1 cellular context compared by ENCODE assay signal in the genomic region with DNA sequence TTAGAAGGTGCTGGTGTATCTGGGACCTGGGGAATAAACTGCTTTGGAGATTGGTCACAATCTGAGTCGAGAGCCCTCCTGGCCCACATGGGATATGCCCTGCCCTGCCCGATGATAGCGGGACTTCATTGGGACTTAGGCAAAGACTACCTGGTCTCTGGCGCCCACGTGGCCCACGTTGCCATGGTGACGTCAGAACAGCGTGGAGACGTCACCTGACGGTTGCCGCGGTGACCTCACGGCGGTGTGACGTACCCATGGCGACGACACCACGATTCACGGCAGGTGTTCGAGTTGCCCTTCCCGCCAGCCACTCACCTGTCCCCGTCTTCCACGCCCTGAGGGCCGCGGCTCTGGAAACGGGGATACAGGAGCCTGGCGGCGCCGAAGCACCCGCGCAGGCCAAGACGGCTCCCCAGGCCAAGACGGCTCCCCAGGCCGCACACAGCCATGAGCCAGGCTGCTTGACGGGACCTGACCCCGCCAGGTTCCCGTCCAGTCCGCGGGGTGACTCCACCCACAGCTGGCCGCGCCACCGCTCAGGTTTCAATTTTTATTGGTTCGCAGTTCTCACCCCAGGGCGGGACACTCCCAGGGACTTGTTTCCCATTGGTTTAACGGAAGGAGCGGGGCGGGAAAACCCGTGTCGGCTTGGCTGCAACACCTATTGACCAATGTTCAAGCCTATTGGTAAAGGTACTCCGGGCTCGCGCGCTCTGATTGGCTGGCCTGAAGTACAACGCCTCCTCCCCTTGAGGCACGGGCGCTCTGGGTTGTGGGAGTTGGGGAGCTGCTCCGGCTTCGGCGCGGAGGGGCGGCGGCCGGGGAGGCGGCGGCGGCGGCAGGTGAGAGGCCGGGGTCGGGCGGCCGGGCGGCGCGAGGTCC.
A peak's percentile ranks its signal among the peaks of the same experiment; 100 is the strongest.
TF ChIP-seq lines count a peak whose summit lies in the region.

A gene (minus strand): TSS at position 476 of the 885 bp plus-strand sequence. CDS start 24 bp downstream, at position 452.
A gene (plus strand): TSS at position 766 of the 885 bp plus-strand sequence. CDS start 1,029 bp downstream, outside the sequence.

TF ChIP-seq in HepG2, 621 proteins besides CTCF, POLR2A, EP300 and RAD21 (continued from another document and continues in another):
- TF ChIP-seq, protein P1, sequence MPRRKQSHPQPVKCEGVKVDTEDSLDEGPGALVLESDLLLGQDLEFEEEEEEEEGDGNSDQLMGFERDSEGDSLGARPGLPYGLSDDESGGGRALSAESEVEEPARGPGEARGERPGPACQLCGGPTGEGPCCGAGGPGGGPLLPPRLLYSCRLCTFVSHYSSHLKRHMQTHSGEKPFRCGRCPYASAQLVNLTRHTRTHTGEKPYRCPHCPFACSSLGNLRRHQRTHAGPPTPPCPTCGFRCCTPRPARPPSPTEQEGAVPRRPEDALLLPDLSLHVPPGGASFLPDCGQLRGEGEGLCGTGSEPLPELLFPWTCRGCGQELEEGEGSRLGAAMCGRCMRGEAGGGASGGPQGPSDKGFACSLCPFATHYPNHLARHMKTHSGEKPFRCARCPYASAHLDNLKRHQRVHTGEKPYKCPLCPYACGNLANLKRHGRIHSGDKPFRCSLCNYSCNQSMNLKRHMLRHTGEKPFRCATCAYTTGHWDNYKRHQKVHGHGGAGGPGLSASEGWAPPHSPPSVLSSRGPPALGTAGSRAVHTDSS (CRISPR knock-in tag; conservative IDR thresholded peaks at IDR 0.05): 0 out of 2 replicates have a peak, but pooled peaks have one; percentile 90
- TF ChIP-seq FLYWCH1 (CRISPR knock-in tag; IDR thresholded peaks at IDR 0.05): no peak
- 0 out of 2 replicates have a peak, but pooled peaks have one; percentile 69 for TF ChIP-seq ZFP36L2 (CRISPR knock-in tag; IDR thresholded peaks at IDR 0.05)
- TF ChIP-seq ZNF678 (CRISPR knock-in tag; IDR thresholded peaks at IDR 0.05): no peak
- TF ChIP-seq HOXA5 (CRISPR knock-in tag; IDR thresholded peaks at IDR 0.05): peak; percentile 78; the same call in 1 of the 2 replicates
- no peak for TF ChIP-seq NCOA5 (CRISPR knock-in tag; IDR thresholded peaks at IDR 0.05)
- peak; percentile 98 for TF ChIP-seq CREM (IDR thresholded peaks at IDR 0.05)
- TF ChIP-seq CREM (CRISPR knock-in tag; IDR thresholded peaks at IDR 0.05): peak; percentile 93
- TF ChIP-seq SMAD3 (CRISPR knock-in tag; IDR thresholded peaks at IDR 0.05): peak; percentile 86; the same call in 1 of the 2 replicates
- 0 out of 2 replicates have a peak, but pooled peaks have one; percentile 62 for TF ChIP-seq ZNF713 (CRISPR knock-in tag; IDR thresholded peaks at IDR 0.05)
- peak; percentile 80 for TF ChIP-seq MEIS2 (CRISPR knock-in tag; IDR thresholded peaks at IDR 0.05)
- TF ChIP-seq, protein P2, sequence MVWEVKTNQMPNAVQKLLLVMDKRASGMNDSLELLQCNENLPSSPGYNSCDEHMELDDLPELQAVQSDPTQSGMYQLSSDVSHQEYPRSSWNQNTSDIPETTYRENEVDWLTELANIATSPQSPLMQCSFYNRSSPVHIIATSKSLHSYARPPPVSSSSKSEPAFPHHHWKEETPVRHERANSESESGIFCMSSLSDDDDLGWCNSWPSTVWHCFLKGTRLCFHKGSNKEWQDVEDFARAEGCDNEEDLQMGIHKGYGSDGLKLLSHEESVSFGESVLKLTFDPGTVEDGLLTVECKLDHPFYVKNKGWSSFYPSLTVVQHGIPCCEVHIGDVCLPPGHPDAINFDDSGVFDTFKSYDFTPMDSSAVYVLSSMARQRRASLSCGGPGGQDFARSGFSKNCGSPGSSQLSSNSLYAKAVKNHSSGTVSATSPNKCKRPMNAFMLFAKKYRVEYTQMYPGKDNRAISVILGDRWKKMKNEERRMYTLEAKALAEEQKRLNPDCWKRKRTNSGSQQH (CRISPR knock-in tag; IDR thresholded peaks at IDR 0.05; ENCODE audit: low read depth): peak; percentile 30; the same call in 1 of the 2 replicates
- TF ChIP-seq MBD4 (IDR thresholded peaks at IDR 0.05; ENCODE audit: borderline replicate concordance, low read length): no peak
- no peak for TF ChIP-seq CCAR2 (optimal IDR thresholded peaks at IDR 0.05; ENCODE audit: low read depth, low read length)
- TF ChIP-seq, protein P3, sequence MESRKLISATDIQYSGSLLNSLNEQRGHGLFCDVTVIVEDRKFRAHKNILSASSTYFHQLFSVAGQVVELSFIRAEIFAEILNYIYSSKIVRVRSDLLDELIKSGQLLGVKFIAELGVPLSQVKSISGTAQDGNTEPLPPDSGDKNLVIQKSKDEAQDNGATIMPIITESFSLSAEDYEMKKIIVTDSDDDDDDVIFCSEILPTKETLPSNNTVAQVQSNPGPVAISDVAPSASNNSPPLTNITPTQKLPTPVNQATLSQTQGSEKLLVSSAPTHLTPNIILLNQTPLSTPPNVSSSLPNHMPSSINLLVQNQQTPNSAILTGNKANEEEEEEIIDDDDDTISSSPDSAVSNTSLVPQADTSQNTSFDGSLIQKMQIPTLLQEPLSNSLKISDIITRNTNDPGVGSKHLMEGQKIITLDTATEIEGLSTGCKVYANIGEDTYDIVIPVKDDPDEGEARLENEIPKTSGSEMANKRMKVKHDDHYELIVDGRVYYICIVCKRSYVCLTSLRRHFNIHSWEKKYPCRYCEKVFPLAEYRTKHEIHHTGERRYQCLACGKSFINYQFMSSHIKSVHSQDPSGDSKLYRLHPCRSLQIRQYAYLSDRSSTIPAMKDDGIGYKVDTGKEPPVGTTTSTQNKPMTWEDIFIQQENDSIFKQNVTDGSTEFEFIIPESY (CRISPR knock-in tag; IDR thresholded peaks at IDR 0.05): peak; percentile 69; the same call in 1 of the 2 replicates
- peak; percentile 70; the same call in 1 of the 2 replicates for TF ChIP-seq ZNF205 (CRISPR knock-in tag; IDR thresholded peaks at IDR 0.05)
- TF ChIP-seq, protein P4, sequence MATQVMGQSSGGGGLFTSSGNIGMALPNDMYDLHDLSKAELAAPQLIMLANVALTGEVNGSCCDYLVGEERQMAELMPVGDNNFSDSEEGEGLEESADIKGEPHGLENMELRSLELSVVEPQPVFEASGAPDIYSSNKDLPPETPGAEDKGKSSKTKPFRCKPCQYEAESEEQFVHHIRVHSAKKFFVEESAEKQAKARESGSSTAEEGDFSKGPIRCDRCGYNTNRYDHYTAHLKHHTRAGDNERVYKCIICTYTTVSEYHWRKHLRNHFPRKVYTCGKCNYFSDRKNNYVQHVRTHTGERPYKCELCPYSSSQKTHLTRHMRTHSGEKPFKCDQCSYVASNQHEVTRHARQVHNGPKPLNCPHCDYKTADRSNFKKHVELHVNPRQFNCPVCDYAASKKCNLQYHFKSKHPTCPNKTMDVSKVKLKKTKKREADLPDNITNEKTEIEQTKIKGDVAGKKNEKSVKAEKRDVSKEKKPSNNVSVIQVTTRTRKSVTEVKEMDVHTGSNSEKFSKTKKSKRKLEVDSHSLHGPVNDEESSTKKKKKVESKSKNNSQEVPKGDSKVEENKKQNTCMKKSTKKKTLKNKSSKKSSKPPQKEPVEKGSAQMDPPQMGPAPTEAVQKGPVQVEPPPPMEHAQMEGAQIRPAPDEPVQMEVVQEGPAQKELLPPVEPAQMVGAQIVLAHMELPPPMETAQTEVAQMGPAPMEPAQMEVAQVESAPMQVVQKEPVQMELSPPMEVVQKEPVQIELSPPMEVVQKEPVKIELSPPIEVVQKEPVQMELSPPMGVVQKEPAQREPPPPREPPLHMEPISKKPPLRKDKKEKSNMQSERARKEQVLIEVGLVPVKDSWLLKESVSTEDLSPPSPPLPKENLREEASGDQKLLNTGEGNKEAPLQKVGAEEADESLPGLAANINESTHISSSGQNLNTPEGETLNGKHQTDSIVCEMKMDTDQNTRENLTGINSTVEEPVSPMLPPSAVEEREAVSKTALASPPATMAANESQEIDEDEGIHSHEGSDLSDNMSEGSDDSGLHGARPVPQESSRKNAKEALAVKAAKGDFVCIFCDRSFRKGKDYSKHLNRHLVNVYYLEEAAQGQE (IDR thresholded peaks at IDR 0.05; ENCODE audit: borderline replicate concordance in 1 of 2, low read depth in 1 of 2, low read length in 2 of 2): peak in 1 of 2 experiments; percentile 50; a peak in 1 of 4 replicates
- TF ChIP-seq RAD51 (IDR thresholded peaks at IDR 0.05; ENCODE audit: borderline replicate concordance): peak; percentile 36; the same call in 1 of the 2 replicates
- TF ChIP-seq TRIM24 (CRISPR knock-in tag; IDR thresholded peaks at IDR 0.05): no peak
- TF ChIP-seq MTA1 (CRISPR knock-in tag; IDR thresholded peaks at IDR 0.05; ENCODE audit: borderline replicate concordance): peak; percentile 96
- peak; percentile 87; the same call in 1 of the 2 replicates for TF ChIP-seq ZBTB38 (CRISPR knock-in tag; IDR thresholded peaks at IDR 0.05)
- TF ChIP-seq, protein P5, sequence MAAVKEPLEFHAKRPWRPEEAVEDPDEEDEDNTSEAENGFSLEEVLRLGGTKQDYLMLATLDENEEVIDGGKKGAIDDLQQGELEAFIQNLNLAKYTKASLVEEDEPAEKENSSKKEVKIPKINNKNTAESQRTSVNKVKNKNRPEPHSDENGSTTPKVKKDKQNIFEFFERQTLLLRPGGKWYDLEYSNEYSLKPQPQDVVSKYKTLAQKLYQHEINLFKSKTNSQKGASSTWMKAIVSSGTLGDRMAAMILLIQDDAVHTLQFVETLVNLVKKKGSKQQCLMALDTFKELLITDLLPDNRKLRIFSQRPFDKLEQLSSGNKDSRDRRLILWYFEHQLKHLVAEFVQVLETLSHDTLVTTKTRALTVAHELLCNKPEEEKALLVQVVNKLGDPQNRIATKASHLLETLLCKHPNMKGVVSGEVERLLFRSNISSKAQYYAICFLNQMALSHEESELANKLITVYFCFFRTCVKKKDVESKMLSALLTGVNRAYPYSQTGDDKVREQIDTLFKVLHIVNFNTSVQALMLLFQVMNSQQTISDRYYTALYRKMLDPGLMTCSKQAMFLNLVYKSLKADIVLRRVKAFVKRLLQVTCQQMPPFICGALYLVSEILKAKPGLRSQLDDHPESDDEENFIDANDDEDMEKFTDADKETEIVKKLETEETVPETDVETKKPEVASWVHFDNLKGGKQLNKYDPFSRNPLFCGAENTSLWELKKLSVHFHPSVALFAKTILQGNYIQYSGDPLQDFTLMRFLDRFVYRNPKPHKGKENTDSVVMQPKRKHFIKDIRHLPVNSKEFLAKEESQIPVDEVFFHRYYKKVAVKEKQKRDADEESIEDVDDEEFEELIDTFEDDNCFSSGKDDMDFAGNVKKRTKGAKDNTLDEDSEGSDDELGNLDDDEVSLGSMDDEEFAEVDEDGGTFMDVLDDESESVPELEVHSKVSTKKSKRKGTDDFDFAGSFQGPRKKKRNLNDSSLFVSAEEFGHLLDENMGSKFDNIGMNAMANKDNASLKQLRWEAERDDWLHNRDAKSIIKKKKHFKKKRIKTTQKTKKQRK (IDR thresholded peaks at IDR 0.05; ENCODE audit: low read length): peak; percentile 51; the same call in 1 of the 2 replicates
- TF ChIP-seq SP2 (CRISPR knock-in tag; IDR thresholded peaks at IDR 0.05): peak; percentile 92
- TF ChIP-seq ZNF24 (IDR thresholded peaks at IDR 0.05): peak; percentile 30; the same call in 1 of the 2 replicates
- TF ChIP-seq MZF1 (CRISPR knock-in tag; IDR thresholded peaks at IDR 0.05; ENCODE audit: borderline replicate concordance): peak; percentile 75; the same call in 1 of the 2 replicates
- TF ChIP-seq, protein P6, sequence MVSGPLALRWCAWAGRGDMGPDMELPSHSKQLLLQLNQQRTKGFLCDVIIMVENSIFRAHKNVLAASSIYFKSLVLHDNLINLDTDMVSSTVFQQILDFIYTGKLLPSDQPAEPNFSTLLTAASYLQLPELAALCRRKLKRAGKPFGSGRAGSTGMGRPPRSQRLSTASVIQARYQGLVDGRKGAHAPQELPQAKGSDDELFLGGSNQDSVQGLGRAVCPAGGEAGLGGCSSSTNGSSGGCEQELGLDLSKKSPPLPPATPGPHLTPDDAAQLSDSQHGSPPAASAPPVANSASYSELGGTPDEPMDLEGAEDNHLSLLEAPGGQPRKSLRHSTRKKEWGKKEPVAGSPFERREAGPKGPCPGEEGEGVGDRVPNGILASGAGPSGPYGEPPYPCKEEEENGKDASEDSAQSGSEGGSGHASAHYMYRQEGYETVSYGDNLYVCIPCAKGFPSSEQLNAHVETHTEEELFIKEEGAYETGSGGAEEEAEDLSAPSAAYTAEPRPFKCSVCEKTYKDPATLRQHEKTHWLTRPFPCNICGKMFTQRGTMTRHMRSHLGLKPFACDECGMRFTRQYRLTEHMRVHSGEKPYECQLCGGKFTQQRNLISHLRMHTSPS (CRISPR knock-in tag; IDR thresholded peaks at IDR 0.05; ENCODE audit: low read depth): no peak
- TF ChIP-seq ZNF780A (CRISPR knock-in tag; IDR thresholded peaks at IDR 0.05): no peak
- TF ChIP-seq HNRNPL (IDR thresholded peaks at IDR 0.05; ENCODE audit: low read depth, low read length): no peak
- peak; percentile 79 for TF ChIP-seq ZFP90 (CRISPR knock-in tag; IDR thresholded peaks at IDR 0.05; ENCODE audit: borderline replicate concordance)
- TF ChIP-seq, protein P7, sequence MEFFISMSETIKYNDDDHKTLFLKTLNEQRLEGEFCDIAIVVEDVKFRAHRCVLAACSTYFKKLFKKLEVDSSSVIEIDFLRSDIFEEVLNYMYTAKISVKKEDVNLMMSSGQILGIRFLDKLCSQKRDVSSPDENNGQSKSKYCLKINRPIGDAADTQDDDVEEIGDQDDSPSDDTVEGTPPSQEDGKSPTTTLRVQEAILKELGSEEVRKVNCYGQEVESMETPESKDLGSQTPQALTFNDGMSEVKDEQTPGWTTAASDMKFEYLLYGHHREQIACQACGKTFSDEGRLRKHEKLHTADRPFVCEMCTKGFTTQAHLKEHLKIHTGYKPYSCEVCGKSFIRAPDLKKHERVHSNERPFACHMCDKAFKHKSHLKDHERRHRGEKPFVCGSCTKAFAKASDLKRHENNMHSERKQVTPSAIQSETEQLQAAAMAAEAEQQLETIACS (CRISPR knock-in tag; IDR thresholded peaks at IDR 0.05): 0 out of 2 replicates have a peak, but pooled peaks have one; percentile 16
- TF ChIP-seq ZNF432 (CRISPR knock-in tag; IDR thresholded peaks at IDR 0.05; ENCODE audit: borderline replicate concordance): no peak
- peak; percentile 71; the same call in 1 of the 2 replicates for TF ChIP-seq ZNF256 (CRISPR knock-in tag; conservative IDR thresholded peaks at IDR 0.05)
- TF ChIP-seq ZNF17 (CRISPR knock-in tag; IDR thresholded peaks at IDR 0.05): no peak
- TF ChIP-seq, protein P8, sequence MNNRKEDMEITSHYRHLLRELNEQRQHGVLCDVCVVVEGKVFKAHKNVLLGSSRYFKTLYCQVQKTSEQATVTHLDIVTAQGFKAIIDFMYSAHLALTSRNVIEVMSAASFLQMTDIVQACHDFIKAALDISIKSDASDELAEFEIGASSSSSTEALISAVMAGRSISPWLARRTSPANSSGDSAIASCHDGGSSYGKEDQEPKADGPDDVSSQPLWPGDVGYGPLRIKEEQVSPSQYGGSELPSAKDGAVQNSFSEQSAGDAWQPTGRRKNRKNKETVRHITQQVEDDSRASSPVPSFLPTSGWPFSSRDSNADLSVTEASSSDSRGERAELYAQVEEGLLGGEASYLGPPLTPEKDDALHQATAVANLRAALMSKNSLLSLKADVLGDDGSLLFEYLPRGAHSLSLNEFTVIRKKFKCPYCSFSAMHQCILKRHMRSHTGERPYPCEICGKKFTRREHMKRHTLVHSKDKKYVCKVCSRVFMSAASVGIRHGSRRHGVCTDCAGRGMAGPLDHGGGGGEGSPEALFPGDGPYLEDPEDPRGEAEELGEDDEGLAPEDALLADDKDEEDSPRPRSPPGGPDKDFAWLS (CRISPR knock-in tag; IDR thresholded peaks at IDR 0.05; ENCODE audit: borderline replicate concordance): no peak
- TF ChIP-seq, protein P9, sequence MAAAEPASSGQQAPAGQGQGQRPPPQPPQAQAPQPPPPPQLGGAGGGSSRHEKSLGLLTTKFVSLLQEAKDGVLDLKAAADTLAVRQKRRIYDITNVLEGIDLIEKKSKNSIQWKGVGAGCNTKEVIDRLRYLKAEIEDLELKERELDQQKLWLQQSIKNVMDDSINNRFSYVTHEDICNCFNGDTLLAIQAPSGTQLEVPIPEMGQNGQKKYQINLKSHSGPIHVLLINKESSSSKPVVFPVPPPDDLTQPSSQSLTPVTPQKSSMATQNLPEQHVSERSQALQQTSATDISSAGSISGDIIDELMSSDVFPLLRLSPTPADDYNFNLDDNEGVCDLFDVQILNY (CRISPR knock-in tag; conservative IDR thresholded peaks at IDR 0.05): peak; percentile 73; the same call in 1 of the 2 replicates
- TF ChIP-seq NFE2L2 (IDR thresholded peaks at IDR 0.05; ENCODE audit: low read length): no peak
- TF ChIP-seq EED (CRISPR knock-in tag; IDR thresholded peaks at IDR 0.05): peak; percentile 88
